Comparison of ENCODE assay signal across 8 cellular contexts in genomic region chr2:43461461-43462073, GRCh38.
A peak's percentile ranks its signal among the peaks of the same experiment; 100 is the strongest.
DNase-seq lines count a peak whose midpoint lies in the region; ATAC-seq lines count a peak whose summit lies in the region.

No MANE protein-coding gene starts in this region.

- peak overlapping the region; percentile 46 to 84 for H3K18ac ChIP-seq in mesenchymal stem cell (ENCODE audit: low read depth in 1 of 2, low read length in 2 of 2)

- peak overlapping the region; percentile 31 for H4K8ac ChIP-seq in mesenchymal stem cell (ENCODE audit: low read length)

- H2BK5ac ChIP-seq in mesenchymal stem cell (ENCODE audit: low read depth, low read length, poor library complexity, severe bottlenecking), result no peak overlapping the region

- H3K4ac ChIP-seq in mesenchymal stem cell (ENCODE audit: low read depth in 1 of 2, low read length in 2 of 2), result peak overlapping the region in 1 of 2 experiments; percentile 41

- H3K27ac ChIP-seq in mesenchymal stem cell (ENCODE audit: low read length, poor library complexity, severe bottlenecking), result no peak overlapping the region

- peak; percentile 81 for DNase-seq in MV-4-11 (lab: John Stamatoyannopoulos, UW)
- DNase-seq in mesenchymal stem cell, result no peak
- no peak for DNase-seq in effector CD4-positive, alpha-beta T cell
- DNase-seq in NCI-H526 treated with DMSO at 0.1 percent for 48 hours (lab: John Stamatoyannopoulos, UW), result no peak
- DNase-seq in NCI-H82 treated with DMSO at 0.1 percent for 48 hours (lab: John Stamatoyannopoulos, UW; ENCODE audit: unreplicated experiment), result no peak
- DNase-seq in SW 1271 (lab: John Stamatoyannopoulos, UW), result no peak

- H2AFZ ChIP-seq in mesenchymal stem cell (ENCODE audit: low read depth, low read length), result no peak overlapping the region

- no peak overlapping the region for H3K14ac ChIP-seq in mesenchymal stem cell (ENCODE audit: low read length in 2 of 2)

- no peaks in the 10 kb centered on the region for H3K36me3 ChIP-seq in mesenchymal stem cell (ENCODE audit: control insufficient read depth in 1 of 2, insufficient read depth in 2 of 2, low read depth in 1 of 2, low read length in 2 of 2)

- 91% methylated on average over 3 of the region's 3 CpGs for WGBS in mesenchymal stem cell

- peak overlapping the region; percentile 4 for H3K9ac ChIP-seq in mesenchymal stem cell (ENCODE audit: low read length)

- peak overlapping the region; percentile 94 to 96 for H2BK12ac ChIP-seq in mesenchymal stem cell (ENCODE audit: low read length in 2 of 2)

- no peak overlapping the region for H2BK120ac ChIP-seq in mesenchymal stem cell (ENCODE audit: low read depth, low read length)

- no peaks in the 10 kb centered on the region for H3K27me3 ChIP-seq in mesenchymal stem cell (ENCODE audit: control insufficient read depth in 1 of 2, insufficient read depth in 1 of 2, low read length in 2 of 2)

- no peak overlapping the region for H2BK15ac ChIP-seq in mesenchymal stem cell (ENCODE audit: low read depth, poor library complexity, severe bottlenecking)

- H3K9me3 ChIP-seq in mesenchymal stem cell (ENCODE audit: control insufficient read depth, low read length), result no peaks in the 10 kb centered on the region

- H3K79me1 ChIP-seq in mesenchymal stem cell (replicated peaks; ENCODE audit: low read length, poor library complexity, severe bottlenecking), result peaks cover 9% of the 10 kb centered on the region

- peak overlapping the region; percentile 74 for H2AK5ac ChIP-seq in mesenchymal stem cell (ENCODE audit: low read length, severe bottlenecking)

- no peak overlapping the region for H3K4me3 ChIP-seq in mesenchymal stem cell (ENCODE audit: insufficient read depth in 1 of 2, low read depth in 1 of 2, low read length in 2 of 2)

- peaks cover 2% of the 10 kb centered on the region for H3K4me1 ChIP-seq in mesenchymal stem cell (ENCODE audit: control insufficient read depth, insufficient read depth, low read depth, low read length)

- ATAC-seq in GM18502 (IDR thresholded peaks at IDR 0.05; ENCODE audit: poor library complexity, unreplicated experiment), result peak; percentile 84
- ATAC-seq in GM21737 (IDR thresholded peaks at IDR 0.05; ENCODE audit: unreplicated experiment), result peak; percentile 79

- H4K91ac ChIP-seq in mesenchymal stem cell (ENCODE audit: low read length), result no peak overlapping the region

- no peak overlapping the region for H3K4me2 ChIP-seq in mesenchymal stem cell (ENCODE audit: low read length, poor library complexity, severe bottlenecking)

- H3K23ac ChIP-seq in mesenchymal stem cell (ENCODE audit: low read length in 2 of 2), result no peak overlapping the region
